1 cellular context compared by ENCODE assay signal in the genomic region with DNA sequence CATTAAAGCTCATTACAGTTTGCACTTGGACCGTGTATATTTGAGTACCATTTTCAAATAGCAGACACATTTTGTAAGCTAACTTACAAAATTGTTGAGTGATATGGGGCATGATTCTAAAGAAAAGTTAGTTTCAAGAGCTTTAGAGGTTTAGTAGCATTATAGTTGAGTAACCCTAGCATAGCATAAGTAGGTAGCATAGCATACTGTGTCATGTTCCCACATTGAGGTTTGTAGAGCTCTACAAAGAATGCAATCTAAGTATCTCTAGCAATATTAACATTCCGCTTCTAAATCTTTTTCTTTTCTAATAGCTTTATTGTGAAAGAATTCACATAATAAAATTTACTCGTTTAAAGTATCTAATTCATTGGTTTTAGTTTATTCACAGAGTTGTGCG.
TF ChIP-seq lines count a peak whose summit lies in the region.

No MANE protein-coding gene starts in this region.

TF ChIP-seq in SK-N-SH, 30 proteins besides CTCF, POLR2A, EP300 and RAD21 (continued from another document):
- TF ChIP-seq, protein P1, sequence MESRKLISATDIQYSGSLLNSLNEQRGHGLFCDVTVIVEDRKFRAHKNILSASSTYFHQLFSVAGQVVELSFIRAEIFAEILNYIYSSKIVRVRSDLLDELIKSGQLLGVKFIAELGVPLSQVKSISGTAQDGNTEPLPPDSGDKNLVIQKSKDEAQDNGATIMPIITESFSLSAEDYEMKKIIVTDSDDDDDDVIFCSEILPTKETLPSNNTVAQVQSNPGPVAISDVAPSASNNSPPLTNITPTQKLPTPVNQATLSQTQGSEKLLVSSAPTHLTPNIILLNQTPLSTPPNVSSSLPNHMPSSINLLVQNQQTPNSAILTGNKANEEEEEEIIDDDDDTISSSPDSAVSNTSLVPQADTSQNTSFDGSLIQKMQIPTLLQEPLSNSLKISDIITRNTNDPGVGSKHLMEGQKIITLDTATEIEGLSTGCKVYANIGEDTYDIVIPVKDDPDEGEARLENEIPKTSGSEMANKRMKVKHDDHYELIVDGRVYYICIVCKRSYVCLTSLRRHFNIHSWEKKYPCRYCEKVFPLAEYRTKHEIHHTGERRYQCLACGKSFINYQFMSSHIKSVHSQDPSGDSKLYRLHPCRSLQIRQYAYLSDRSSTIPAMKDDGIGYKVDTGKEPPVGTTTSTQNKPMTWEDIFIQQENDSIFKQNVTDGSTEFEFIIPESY (IDR thresholded peaks at IDR 0.05; ENCODE audit: borderline replicate concordance, low read depth) = no peak
- TF ChIP-seq, protein P2, sequence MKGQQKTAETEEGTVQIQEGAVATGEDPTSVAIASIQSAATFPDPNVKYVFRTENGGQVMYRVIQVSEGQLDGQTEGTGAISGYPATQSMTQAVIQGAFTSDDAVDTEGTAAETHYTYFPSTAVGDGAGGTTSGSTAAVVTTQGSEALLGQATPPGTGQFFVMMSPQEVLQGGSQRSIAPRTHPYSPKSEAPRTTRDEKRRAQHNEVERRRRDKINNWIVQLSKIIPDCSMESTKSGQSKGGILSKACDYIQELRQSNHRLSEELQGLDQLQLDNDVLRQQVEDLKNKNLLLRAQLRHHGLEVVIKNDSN (IDR thresholded peaks at IDR 0.05; ENCODE audit: borderline replicate concordance, low read depth) = no peak
- TF ChIP-seq JUND (IDR thresholded peaks at IDR 0.05) (no peak), SMC3 (IDR thresholded peaks at IDR 0.05; ENCODE audit: low read depth, low read length) (no peak), NRF1 (IDR thresholded peaks at IDR 0.05; ENCODE audit: low read depth, low read length) (no peak), CHD2 (IDR thresholded peaks at IDR 0.05; ENCODE audit: low read length, partially characterized antibody) (no peak)
